In the genomic region with DNA sequence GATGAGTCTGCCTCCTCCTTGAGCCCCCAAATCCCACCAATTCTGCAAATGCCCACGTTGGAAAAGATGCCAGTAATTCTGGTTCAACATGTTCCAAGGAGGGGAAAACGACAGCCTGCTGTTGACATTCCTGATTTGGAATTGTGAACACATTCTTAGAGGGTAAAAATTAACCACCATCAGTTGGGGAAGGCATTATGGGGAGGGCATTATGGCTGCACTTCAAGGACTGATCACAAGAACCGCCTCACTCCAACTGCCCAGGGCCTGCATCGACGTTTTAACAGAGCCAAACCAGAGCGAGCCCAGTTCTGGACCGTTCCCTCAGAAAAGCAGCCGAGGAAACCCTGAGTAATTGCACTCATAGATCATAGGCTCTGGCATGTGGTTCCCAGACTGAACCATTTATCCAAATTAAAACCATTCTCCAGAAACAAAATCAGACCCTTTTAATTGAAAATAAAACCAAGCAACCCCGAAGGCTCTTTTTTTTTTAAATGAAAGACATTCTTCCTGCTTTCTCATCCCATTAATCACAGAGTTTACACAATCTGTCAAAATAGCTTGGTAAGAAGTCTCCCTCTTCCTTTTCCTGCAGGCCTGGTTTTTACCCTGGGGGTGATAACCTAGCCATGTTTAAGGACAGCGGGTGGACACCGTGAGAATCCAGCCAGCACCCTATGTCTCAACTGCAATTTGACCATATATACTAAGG, we compare ENCODE assay signal across 9 cellular contexts. TPM values are rescaled to one million over a fixed set of nuclear protein-coding genes. Genes with fewer than 3 reads are reported as not detected.
A peak's percentile ranks its signal among the peaks of the same experiment; 100 is the strongest.
DNase-seq lines count a peak whose midpoint lies in the region; ATAC-seq and TF ChIP-seq lines count a peak whose summit lies in the region.
"Had no signal": no experiment of that assay in that cellular context is flagged by ENCODE, and none has a peak within 500 bp of the region (broad histone marks: within the 10 kb centered on the region; RNA-seq: fewer than 3 reads in every experiment).

No MANE protein-coding gene starts in this region.

- no peak for ATAC-seq in HG02973 (IDR thresholded peaks at IDR 0.05; ENCODE audit: unreplicated experiment)

- TF ChIP-seq EP300 in sigmoid colon (IDR thresholded peaks at IDR 0.05): no peak

- no peak for TF ChIP-seq POLR2A in sigmoid colon (IDR thresholded peaks at IDR 0.05)

- no peaks in the 10 kb centered on the region for H3K27me3 ChIP-seq in sigmoid colon

- H3K9me3 Mint-ChIP-seq in T-helper 2 cell treated with Interferon-gamma antibody and Interleukin-4, amounts not matched to agents 5 μg/mL and 100 μg/mL, for 36 hours: no peaks in the 10 kb centered on the region

- no peak overlapping the region for H3K27ac Mint-ChIP-seq in T-helper 2 cell treated with Interferon-gamma antibody and Interleukin-4, amounts not matched to agents 5 μg/mL and 100 μg/mL, for 36 hours

- H3K9me3 ChIP-seq in sigmoid colon: no peaks in the 10 kb centered on the region

- WGBS in sigmoid colon, 2 donors: 7 to 28% methylated on average over 11 of the region's 11 CpGs

- no peak overlapping the region for H3K4me3 ChIP-seq in fibroblast of pulmonary artery (replicated peaks; ENCODE audit: low read depth, low read length)
- H3K4me3 ChIP-seq in sigmoid colon: no peak overlapping the region

- intact Hi-C loops in sigmoid colon (cut with DNase I): loop anchor here (5.0 to 10.0 kb wide), 4 partner anchors 37 to 141 kb away; no protein-coding TSS in a partner anchor

- no peaks in the 10 kb centered on the region for H3K36me3 ChIP-seq in sigmoid colon

- CTCF ChIA-PET in RWPE1 (lab: Yijun Ruan, JAX): interaction anchor here (1.0 kb wide), 1 partner anchor 138 kb away, joined by 3 read pairs; no protein-coding TSS in a partner anchor

- POLR2A ChIA-PET in RWPE1 (lab: Yijun Ruan, JAX; ENCODE audit: low non-redundant PET): no interaction called here

- peak overlapping the region; percentile 92 for H3K27ac ChIP-seq in RWPE1
- H3K27ac ChIP-seq in sigmoid colon: peak overlapping the region; percentile 62 to 87 (median 78)

- H3K27me3 Mint-ChIP-seq in T-helper 2 cell treated with Interferon-gamma antibody and Interleukin-4, amounts not matched to agents 5 μg/mL and 100 μg/mL, for 36 hours (ENCODE audit: low read depth): peaks cover 17% of the 10 kb centered on the region

- H3K4me3 Mint-ChIP-seq in T-helper 2 cell treated with Interferon-gamma antibody and Interleukin-4, amounts not matched to agents 5 μg/mL and 100 μg/mL, for 36 hours: no peak overlapping the region

- peaks cover 0 to 92% (median 86%) of the 10 kb centered on the region in 4 donors for H3K4me1 ChIP-seq in sigmoid colon

- TF ChIP-seq CTCF in RWPE1 (conservative IDR thresholded peaks at IDR 0.05; ENCODE audit: low read depth) (no peak), fibroblast of pulmonary artery (IDR thresholded peaks at IDR 0.05; ENCODE audit: low read length, missing control alignments) (no peak), sigmoid colon (IDR thresholded peaks at IDR 0.05) (no peak)

- no peaks in the 10 kb centered on the region for H3K36me3 Mint-ChIP-seq in T-helper 2 cell treated with Interferon-gamma antibody and Interleukin-4, amounts not matched to agents 5 μg/mL and 100 μg/mL, for 36 hours (ENCODE audit: low read depth)

- H3K4me1 Mint-ChIP-seq in T-helper 2 cell treated with Interferon-gamma antibody and Interleukin-4, amounts not matched to agents 5 μg/mL and 100 μg/mL, for 36 hours (ENCODE audit: low read depth): peaks cover 3% of the 10 kb centered on the region

- DNase-seq in GM03348 (ENCODE audit: low spot score) (peak; percentile 81), RWPE1 (ENCODE audit: low spot score) (peak; percentile 73), fibroblast of pulmonary artery (ENCODE audit: low read depth) (peak; percentile 81), sigmoid colon (no peak), NCI-H1048 (lab: John Stamatoyannopoulos, UW) (no peak)
- no peak for DNase-seq in T-helper 2 cell treated with Interferon-gamma antibody and Interleukin-4, amounts not matched to agents 5 μg/mL and 100 μg/mL, for 36 hours (ENCODE audit: low spot score)
- DNase-seq in stimulated activated CD4-positive, alpha-beta T cell treated with anti-CD3 and anti-CD28 coated beads, Interleukin-4, amount 100 ng/mL, for 1 hour: no peak
- DNase-seq: NCI-H82 had no signal

RNA-seq across cellular contexts. Expression of a gene that starts 8.0 kb away (rescaled TPM):
- 10 to 100 TPM; 17.8 to 43.8 (median 28.2) TPM for total RNA-seq in sigmoid colon
- 10 to 100 TPM; 17.4 to 29.6 (median 28.8) TPM for polyA plus RNA-seq in sigmoid colon

Comparison
In these comparisons a context has a peak if more than half of its experiments do, and no peak if none do; other contexts are left out.
1. DNase-seq: peak in GM03348 (single experiment), RWPE1 (single experiment) and fibroblast of pulmonary artery (single experiment); none in sigmoid colon (single experiment), NCI-H1048 (single experiment), T-helper 2 cell treated with Interferon-gamma antibody and Interleukin-4, amounts not matched to agents 5 μg/mL and 100 μg/mL, for 36 hours (single experiment) and stimulated activated CD4-positive, alpha-beta T cell treated with anti-CD3 and anti-CD28 coated beads, Interleukin-4, amount 100 ng/mL, for 1 hour (single experiment).